Comparison of ENCODE assay signal across 11 cellular contexts in genomic region chr3:114878119-114878839, GRCh38.
A peak's percentile ranks its signal among the peaks of the same experiment; 100 is the strongest.
DNase-seq lines count a peak whose midpoint lies in the region; ATAC-seq and TF ChIP-seq lines count a peak whose summit lies in the region.
"Had no signal": no experiment of that assay in that cellular context is flagged by ENCODE, and none has a peak within 500 bp of the region (broad histone marks: within the 10 kb centered on the region; RNA-seq: fewer than 3 reads in every experiment).

No MANE protein-coding gene starts in this region.

- peak overlapping the region; percentile 21; the same call in 1 of the 2 replicates for H3K9ac ChIP-seq in HUES48 (ENCODE audit: low read depth, low read length)
- H3K9ac ChIP-seq: KMS-11 had no signal

- H3K27ac ChIP-seq in HUES48 (ENCODE audit: low read depth, low read length) = peak overlapping the region; percentile 83
- H3K27ac ChIP-seq in angular gyrus (ENCODE audit: low read depth, low read length) = peak overlapping the region; percentile 84
- no peak overlapping the region for H3K27ac ChIP-seq in OCI-LY7 (ENCODE audit: low read depth, low read length, poor library complexity, severe bottlenecking)
- H3K27ac ChIP-seq: KMS-11 had no signal

- intact Hi-C loops in OCI-LY7 (cut with micrococcal nuclease; ENCODE audit: unreplicated experiment) = no loop called here

- H4K20me1 ChIP-seq in OCI-LY7 (ENCODE audit: insufficient read depth, low read length) = no peaks in the 10 kb centered on the region

- TF ChIP-seq CTCF in OCI-LY7 (conservative IDR thresholded peaks at IDR 0.05; ENCODE audit: low read length) (no peak), chondrocyte (IDR thresholded peaks at IDR 0.05) (no peak)

- no peaks in the 10 kb centered on the region for H3K9me2 ChIP-seq in OCI-LY7 (ENCODE audit: insufficient read depth, low read length)

- H3K4me1 ChIP-seq in HUES48 (ENCODE audit: control insufficient read depth, insufficient read depth, low read length) = peaks cover 26% of the 10 kb centered on the region
- no peaks in the 10 kb centered on the region for H3K4me1 ChIP-seq in OCI-LY7 (ENCODE audit: insufficient read depth, low read length, poor library complexity, severe bottlenecking)

- H3K9me3 ChIP-seq in HUES48 (ENCODE audit: control insufficient read depth, insufficient read depth, low read length) (no peaks in the 10 kb centered on the region), OCI-LY7 (ENCODE audit: low read length) (no peaks in the 10 kb centered on the region)

- no peaks in the 10 kb centered on the region for H3K79me2 ChIP-seq in OCI-LY7 (ENCODE audit: insufficient read depth, low read depth, low read length)

- peak overlapping the region; percentile 16; the same call in 1 of the 2 replicates for H3K4me3 ChIP-seq in HUES48 (ENCODE audit: low read depth, low read length)
- no peak overlapping the region for H3K4me3 ChIP-seq in OCI-LY7 (ENCODE audit: low read depth, low read length, poor library complexity, severe bottlenecking)

- H3K4me2 ChIP-seq in OCI-LY7 (ENCODE audit: low read length) = no peak overlapping the region
- H3K4me2 ChIP-seq: KMS-11 had no signal

- H3K4me1 Mint-ChIP-seq in chondrocyte (ENCODE audit: low read depth) = peaks cover 28% of the 10 kb centered on the region

- H3K9me3 Mint-ChIP-seq in chondrocyte (ENCODE audit: low read depth) = no peaks in the 10 kb centered on the region
- H3K9me3 Mint-ChIP-seq: activated T-cell treated with anti-CD3 and anti-CD28 coated beads, Interleukin-2, amount 50 U/mL, for 72 hours had no signal

- DNase-seq in DMS79 (lab: John Stamatoyannopoulos, UW) (peak; percentile 100), kidney tubule cell (ENCODE audit: low spot score) (peak; percentile 74), OCI-LY7 (ENCODE audit: low spot score) (no peak), NCI-H128 (lab: John Stamatoyannopoulos, UW; ENCODE audit: unreplicated experiment) (no peak), chondrocyte (ENCODE audit: low spot score) (no peak)
- DNase-seq: activated T-cell treated with anti-CD3 and anti-CD28 coated beads, Interleukin-2, amount 50 U/mL, for 72 hours; effector CD4-positive, alpha-beta T cell had no signal

- H3K27me3 Mint-ChIP-seq in chondrocyte (ENCODE audit: low read depth) = no peaks in the 10 kb centered on the region

- H3K27me3 ChIP-seq in HUES48 (ENCODE audit: control insufficient read depth, insufficient read depth, low read length) = no peaks in the 10 kb centered on the region

- POLR2A ChIA-PET in OCI-LY7 (lab: Charles Lee) = interaction anchor here (0.5 to 1.6 kb wide), 3 partner anchors 10 to 59 kb away, joined by 3 to 12 read pairs (median 4); no protein-coding TSS in a partner anchor

- H3K36me3 Mint-ChIP-seq in chondrocyte (ENCODE audit: low read depth) = no peaks in the 10 kb centered on the region

- ATAC-seq in GM18519 (IDR thresholded peaks at IDR 0.05; ENCODE audit: low FRiP score, unreplicated experiment) = no peak

- CTCF ChIA-PET in OCI-LY7 (lab: Charles Lee; ENCODE audit: unreplicated experiment) = no interaction called here

- H2AFZ ChIP-seq in OCI-LY7 (ENCODE audit: low read length) = no peak overlapping the region

- no TSS peak for BruUV-seq in OCI-LY7 (replicated peaks; lab: Mats Ljungman, UMichigan)

- no peak overlapping the region for H3K27ac Mint-ChIP-seq in chondrocyte (ENCODE audit: unreplicated experiment)
- H3K27ac Mint-ChIP-seq: activated T-cell treated with anti-CD3 and anti-CD28 coated beads, Interleukin-2, amount 50 U/mL, for 72 hours had no signal

- no peak overlapping the region for H3K4me3 Mint-ChIP-seq in chondrocyte (ENCODE audit: unreplicated experiment)
- H3K4me3 Mint-ChIP-seq: activated T-cell treated with anti-CD3 and anti-CD28 coated beads, Interleukin-2, amount 50 U/mL, for 72 hours had no signal

- H3K36me3 ChIP-seq in HUES48 (ENCODE audit: control insufficient read depth, insufficient read depth, low read length) (no peaks in the 10 kb centered on the region), OCI-LY7 (ENCODE audit: insufficient read depth, low read length) (no peaks in the 10 kb centered on the region)

Comparison
In these comparisons a context has a peak if more than half of its experiments do, and no peak if none do; other contexts are left out.
1. DNase-seq: peak in DMS79 (single experiment) and kidney tubule cell (single experiment); none in OCI-LY7 (single experiment), NCI-H128 (single experiment) and chondrocyte (single experiment).